Comparison of ENCODE assay signal across 23 cellular contexts in genomic region chr1:201944002-201944401, GRCh38. TPM values are rescaled to one million over a fixed set of nuclear protein-coding genes. Genes with fewer than 3 reads are reported as not detected.
DNase-seq lines count a peak whose midpoint lies in the region; ATAC-seq, FAIRE-seq and TF ChIP-seq lines count a peak whose summit lies in the region.
"Had no signal": no experiment of that assay in that cellular context is flagged by ENCODE, and none has a peak within 500 bp of the region (broad histone marks: within the 10 kb centered on the region; RNA-seq: fewer than 3 reads in every experiment).

No MANE protein-coding gene starts in this region.

- CTCF ChIA-PET in AG04450 (lab: Charles Lee) = interaction anchor here (1.8 to 7.0 kb wide), 4 partner anchors 10 to 48 kb away, joined by 6 to 90 read pairs (median 9); no protein-coding TSS in a partner anchor

- TF ChIP-seq CTCF in AG04450 (IDR thresholded peaks at IDR 0.05; ENCODE audit: low read depth, low read length) (no peak), astrocyte (IDR thresholded peaks at IDR 0.05; ENCODE audit: insufficient read depth, low read depth, low read length) (no peak), lower lobe of right lung (IDR thresholded peaks at IDR 0.05) (no peak), smooth muscle cell (IDR thresholded peaks at IDR 0.05; ENCODE audit: borderline replicate concordance, insufficient read depth, poor library complexity, severe bottlenecking) (no peak)

- H3K79me2 ChIP-seq in astrocyte (ENCODE audit: insufficient read depth, low read length) (no peaks in the 10 kb centered on the region), smooth muscle cell (ENCODE audit: low read depth) (peaks cover 14% of the 10 kb centered on the region)

- H3K4me1 Mint-ChIP-seq in astrocyte (ENCODE audit: low read depth, unreplicated experiment) = peaks cover 49% of the 10 kb centered on the region

- H3K27me3 Mint-ChIP-seq in astrocyte (ENCODE audit: low read depth, unreplicated experiment) = peaks cover 6% of the 10 kb centered on the region

- H3K4me3 ChIP-seq in AG04450 (ENCODE audit: low read depth, low read length) (peak overlapping the region; percentile 98), astrocyte (ENCODE audit: insufficient read depth, low read depth, low read length) (no peak overlapping the region), lower lobe of right lung (peak overlapping the region; percentile 51), smooth muscle cell (no peak overlapping the region)

- H3K36me3 ChIP-seq in astrocyte (ENCODE audit: insufficient read depth, low read length) = no peaks in the 10 kb centered on the region
- H3K36me3 ChIP-seq in lower lobe of right lung = no peaks in the 10 kb centered on the region
- no peaks in the 10 kb centered on the region for H3K36me3 ChIP-seq in smooth muscle cell (ENCODE audit: low read depth)

- WGBS in smooth muscle cell (ENCODE audit: low lambda C conversion rate) = 91% methylated on average over 6 of the region's 6 CpGs

- H3K27me3 ChIP-seq in AG04450 (ENCODE audit: control insufficient read depth, insufficient read depth, low read length) (no peaks in the 10 kb centered on the region), astrocyte (ENCODE audit: insufficient read depth, low read length) (no peaks in the 10 kb centered on the region), lower lobe of right lung (ENCODE audit: low read depth) (peaks cover 22% of the 10 kb centered on the region), smooth muscle cell (ENCODE audit: low read depth) (no peaks in the 10 kb centered on the region)

- H3K4me2 ChIP-seq in astrocyte (ENCODE audit: low read length) (peak overlapping the region; percentile 90), smooth muscle cell (peak overlapping the region; percentile 92)

- FAIRE-seq in astrocyte (lab: Jason Lieb, UNC) = no peak
- FAIRE-seq: GM12891, H54, keratinocyte had no signal

- H3K9ac ChIP-seq in astrocyte (ENCODE audit: low read length) (no peak overlapping the region), smooth muscle cell (ENCODE audit: low read depth) (no peak overlapping the region)

- DNase-seq in AG04450 (ENCODE audit: low read depth, low spot score) = no peak
- no peak for DNase-seq in astrocyte (ENCODE audit: low read depth)
- DNase-seq in lower lobe of right lung = no peak
- no peak for DNase-seq in smooth muscle cell (lab: John Stamatoyannopoulos, UW; ENCODE audit: unreplicated experiment)
- no peak for DNase-seq in DMS79 treated with DMSO at 0.1 percent for 48 hours (lab: John Stamatoyannopoulos, UW)
- no peak for DNase-seq in activated CD4-positive, alpha-beta T cell treated with anti-CD3 and anti-CD28 coated beads for 4 hours
- no peak for DNase-seq in GOT3 (lab: John Stamatoyannopoulos, UW)
- DNase-seq: activated CD4-positive, CD25-positive, alpha-beta regulatory T cell; activated effector memory CD4-positive, alpha-beta T cell treated with Interleukin-2 at 50 U/mL for 16 hours; amygdala; NCI-H1436 treated with DMSO at 0.1 percent for 48 hours; NCI-H2227 treated with DMSO at 0.1 percent for 48 hours; NK-92 treated with Interleukin-12 subunit alpha and Interleukin-12 subunit beta, amount 100 ng/mL, for 24 hours; nucleus accumbens; stimulated activated naive B cell treated with anti-CD40 and anti-IgM and Interleukin-4, amounts not matched to agents 10 μg/mL and 1 μg/mL and 100 μg/mL, for 72 hours; T-cell had no signal

- intact Hi-C loops in lower lobe of right lung (cut with DNase I) = no loop called here

- H3K27ac ChIP-seq in AG04450 (ENCODE audit: low read depth, low read length) (no peak overlapping the region), astrocyte (ENCODE audit: low read depth, low read length) (no peak overlapping the region), lower lobe of right lung (no peak overlapping the region), smooth muscle cell (ENCODE audit: low read depth) (no peak overlapping the region)

- peaks cover 3% of the 10 kb centered on the region for H3K9me3 Mint-ChIP-seq in astrocyte (ENCODE audit: unreplicated experiment)
- H3K9me3 Mint-ChIP-seq: dendritic cell treated with granulocyte-macrophage colony-stimulating factor and Interleukin-4, amounts not matched to agents 40 ng/mL and 50 ng/mL, for 4 days; stimulated activated naive B cell treated with anti-CD40 and anti-IgM and Interleukin-4, amounts not matched to agents 10 μg/mL and 1 μg/mL and 100 μg/mL, for 72 hours; T-cell had no signal

- H3K36me3 Mint-ChIP-seq in astrocyte (ENCODE audit: low read depth, unreplicated experiment) = peaks cover 8% of the 10 kb centered on the region
- H3K36me3 Mint-ChIP-seq: stimulated activated naive B cell treated with anti-CD40 and anti-IgM and Interleukin-4, amounts not matched to agents 10 μg/mL and 1 μg/mL and 100 μg/mL, for 72 hours; T-cell had no signal

- H3K9me3 ChIP-seq in AG04450 (ENCODE audit: control insufficient read depth, insufficient read depth, low read length) (no peaks in the 10 kb centered on the region), astrocyte (ENCODE audit: insufficient read depth, low read depth, low read length) (no peaks in the 10 kb centered on the region), lower lobe of right lung (no peaks in the 10 kb centered on the region), smooth muscle cell (replicated peaks; ENCODE audit: low read depth) (no peaks in the 10 kb centered on the region)

- peaks cover 5% of the 10 kb centered on the region for H3F3A ChIP-seq in smooth muscle cell (ENCODE audit: low read depth)

- no peak for ATAC-seq in lower lobe of right lung
- no peak for ATAC-seq in GM18858 (IDR thresholded peaks at IDR 0.05; ENCODE audit: unreplicated experiment)
- ATAC-seq: stimulated activated naive B cell treated with anti-CD40 and anti-IgM and Interleukin-4, amounts not matched to agents 10 μg/mL and 1 μg/mL and 100 μg/mL, for 72 hours; T-cell had no signal

- H4K20me1 ChIP-seq in astrocyte (ENCODE audit: insufficient read depth, low read length) = no peaks in the 10 kb centered on the region
- no peaks in the 10 kb centered on the region for H4K20me1 ChIP-seq in smooth muscle cell (ENCODE audit: low read depth)

- H3K4me3 Mint-ChIP-seq in astrocyte (ENCODE audit: unreplicated experiment) = peak overlapping the region; percentile 91
- H3K4me3 Mint-ChIP-seq: dendritic cell treated with granulocyte-macrophage colony-stimulating factor and Interleukin-4, amounts not matched to agents 40 ng/mL and 50 ng/mL, for 4 days; stimulated activated naive B cell treated with anti-CD40 and anti-IgM and Interleukin-4, amounts not matched to agents 10 μg/mL and 1 μg/mL and 100 μg/mL, for 72 hours; T-cell had no signal

- POLR2A ChIA-PET in AG04450 (lab: Yijun Ruan, JAX) = interaction anchor here (0.9 to 1.1 kb wide), 2 partner anchors 13 to 38 kb away, joined by 3 to 5 read pairs; no protein-coding TSS in a partner anchor

- peaks cover 26% of the 10 kb centered on the region for H3K4me1 ChIP-seq in astrocyte (ENCODE audit: insufficient read depth, low read length)
- H3K4me1 ChIP-seq in lower lobe of right lung = peaks cover 21% of the 10 kb centered on the region
- H3K4me1 ChIP-seq in smooth muscle cell (ENCODE audit: low read depth) = peaks cover 34% of the 10 kb centered on the region

- no peak overlapping the region for H3K27ac Mint-ChIP-seq in astrocyte (ENCODE audit: unreplicated experiment)
- H3K27ac Mint-ChIP-seq: dendritic cell treated with granulocyte-macrophage colony-stimulating factor and Interleukin-4, amounts not matched to agents 40 ng/mL and 50 ng/mL, for 4 days; stimulated activated naive B cell treated with anti-CD40 and anti-IgM and Interleukin-4, amounts not matched to agents 10 μg/mL and 1 μg/mL and 100 μg/mL, for 72 hours; T-cell had no signal

- H2AFZ ChIP-seq in astrocyte (ENCODE audit: low read depth, low read length) (no peak overlapping the region), smooth muscle cell (ENCODE audit: low read depth) (no peak overlapping the region)

RNA-seq across cellular contexts. Expression of gene LMOD1, which starts 2.3 kb away (rescaled TPM):
- polyA plus RNA-seq in AG04450 (2011; rRNA removed) (41.1 and 52.6 TPM in 2 replicates), smooth muscle cell (5.6 and 6.2 TPM in 2 replicates)
- 57.1 and 72.9 TPM in 2 replicates for polyA minus RNA-seq in AG04450 (2011; rRNA and poly(A)+ RNA removed)
- total RNA-seq in astrocyte (13.2 and 14.9 TPM in 2 replicates), lower lobe of right lung (24.2 TPM), smooth muscle cell (4.0 and 6.5 TPM in 2 replicates)
- total RNA-seq: epithelial cell of proximal tubule, HT1080 had no signal
- polyA plus RNA-seq: keratinocyte had no signal

RNA-seq across cellular contexts. Expression of gene TIMM17A, which starts 11.3 kb away (rescaled TPM):
- polyA plus RNA-seq in AG04450 (2011; rRNA removed) (75.2 and 104 TPM in 2 replicates), smooth muscle cell (102 and 117 TPM in 2 replicates)
- polyA minus RNA-seq in AG04450 (2011; rRNA and poly(A)+ RNA removed) = 41.7 and 43.2 TPM in 2 replicates
- total RNA-seq in astrocyte (130 and 139 TPM in 2 replicates), lower lobe of right lung (28.5 TPM), smooth muscle cell (78.6 and 99.3 TPM in 2 replicates)

RNA-seq across cellular contexts. Expression of gene RNPEP, which starts 38.4 kb away (rescaled TPM):
- polyA plus RNA-seq in AG04450 (2011; rRNA removed) (86.8 and 89.0 TPM in 2 replicates), smooth muscle cell (59.0 and 70.9 TPM in 2 replicates)
- 52.7 and 53.0 TPM in 2 replicates for polyA minus RNA-seq in AG04450 (2011; rRNA and poly(A)+ RNA removed)
- total RNA-seq in astrocyte (65.8 and 68.9 TPM in 2 replicates), lower lobe of right lung (73.8 TPM), smooth muscle cell (50.6 and 53.4 TPM in 2 replicates)

RNA-seq across cellular contexts. Expression of gene SHISA4, which starts 55.3 kb away (rescaled TPM):
- polyA plus RNA-seq in AG04450 (2011; rRNA removed) = 24.4 and 36.4 TPM in 2 replicates
- polyA minus RNA-seq in AG04450 (2011; rRNA and poly(A)+ RNA removed) = 24.8 and 25.7 TPM in 2 replicates
- 9.8 and 10.1 TPM in 2 replicates for total RNA-seq in astrocyte
- 7.8 TPM for total RNA-seq in lower lobe of right lung
- 23.1 and 30.1 TPM in 2 replicates for total RNA-seq in smooth muscle cell
- polyA plus RNA-seq in smooth muscle cell = 64.4 and 73.5 TPM in 2 replicates

Comparison
In these comparisons a context has a peak if more than half of its experiments do, and no peak if none do; other contexts are left out.
1. H3K4me3 ChIP-seq: peak in AG04450 (single experiment) and lower lobe of right lung (single experiment); none in astrocyte (single experiment) and smooth muscle cell (single experiment).